In the genomic region with DNA sequence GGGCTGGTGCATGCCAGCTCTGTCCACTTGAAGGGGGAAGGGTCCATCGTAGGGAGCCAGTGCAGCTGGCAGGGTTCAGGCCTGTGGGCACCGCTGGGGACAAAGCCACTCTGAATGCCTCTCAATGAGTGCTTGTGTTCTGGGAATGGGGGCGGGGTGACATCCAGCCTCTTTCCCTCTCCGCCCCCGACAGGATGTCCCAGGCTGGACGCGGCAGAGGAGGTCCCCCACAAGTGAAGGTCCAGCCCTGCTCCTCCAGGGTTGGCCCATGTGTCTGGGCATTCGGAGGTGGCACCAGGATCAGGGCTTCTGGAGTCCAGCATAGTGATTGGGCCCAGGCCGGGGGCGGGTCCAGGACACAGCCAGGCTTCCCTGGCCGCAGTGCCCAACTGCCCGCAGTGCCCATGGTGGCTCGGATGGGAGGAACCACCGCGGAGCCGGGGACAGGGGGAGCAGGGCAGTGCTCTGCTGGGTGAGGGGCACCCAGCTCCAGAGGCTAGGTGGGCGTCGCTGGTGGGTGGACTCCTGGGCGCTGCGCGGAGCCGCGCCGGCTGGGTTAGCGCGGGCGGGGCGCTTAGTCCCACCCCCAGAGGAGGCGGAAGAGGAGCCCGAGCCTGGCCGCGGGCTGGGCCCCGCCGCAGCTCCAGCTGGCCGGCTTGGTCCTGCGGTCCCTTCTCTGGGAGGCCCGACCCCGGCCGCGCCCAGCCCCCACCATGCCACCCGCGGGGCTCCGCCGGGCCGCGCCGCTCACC, we compare ENCODE assay signal across 8 cellular contexts. TPM values are rescaled to one million over a fixed set of nuclear protein-coding genes. Genes with fewer than 3 reads are reported as not detected.
DNase-seq lines count a peak whose midpoint lies in the region; ATAC-seq, FAIRE-seq and TF ChIP-seq lines count a peak whose summit lies in the region.

A gene with protein sequence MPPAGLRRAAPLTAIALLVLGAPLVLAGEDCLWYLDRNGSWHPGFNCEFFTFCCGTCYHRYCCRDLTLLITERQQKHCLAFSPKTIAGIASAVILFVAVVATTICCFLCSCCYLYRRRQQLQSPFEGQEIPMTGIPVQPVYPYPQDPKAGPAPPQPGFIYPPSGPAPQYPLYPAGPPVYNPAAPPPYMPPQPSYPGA (plus strand): TSS at position 617 of the 752 bp plus-strand sequence. CDS start 97 bp downstream, at position 714.

- FAIRE-seq in GM12891 (lab: Jason Lieb, UNC) = no peak

- POLR2A ChIA-PET in A673 (lab: Charles Lee; ENCODE audit: low non-redundant PET) = no interaction called here

- H3K27me3 ChIP-seq in A673 (replicated peaks; ENCODE audit: insufficient read depth, low read depth, low read length, poor library complexity) = no peaks in the 10 kb centered on the region
- H3K27me3 ChIP-seq in ectodermal cell (ENCODE audit: control insufficient read depth, insufficient read depth, low read length, poor library complexity, severe bottlenecking) = peaks cover 16% of the 10 kb centered on the region
- no peaks in the 10 kb centered on the region for H3K27me3 ChIP-seq in liver (ENCODE audit: control insufficient read depth in 4 of 4, insufficient read depth in 4 of 4, low read length in 3 of 4)

- peak within 1 kb of the TSS; percentile 76 to 79 for H3K4me3 Mint-ChIP-seq in stimulated activated naive B cell treated with anti-CD40 and anti-IgM and Interleukin-4, amounts not matched to agents 10 μg/mL and 1 μg/mL and 100 μg/mL, for 72 hours

- no peak within 1 kb of the TSS for H3K9ac ChIP-seq in liver (ENCODE audit: low read depth in 1 of 2, low read length in 2 of 2)

- no peak for TF ChIP-seq POLR2A in GM12891 (IDR thresholded peaks at IDR 0.05; ENCODE audit: low read depth, low read length)

- H3K9me3 Mint-ChIP-seq in stimulated activated naive B cell treated with anti-CD40 and anti-IgM and Interleukin-4, amounts not matched to agents 10 μg/mL and 1 μg/mL and 100 μg/mL, for 72 hours = no peaks in the 10 kb centered on the region

- H3K27ac ChIP-seq in A673 (ENCODE audit: low read depth, low read length, poor library complexity, severe bottlenecking) = no peak within 1 kb of the TSS
- no peak within 1 kb of the TSS for H3K27ac ChIP-seq in ectodermal cell (ENCODE audit: insufficient read depth, low read depth, low read length, poor library complexity, severe bottlenecking)
- no peak within 1 kb of the TSS for H3K27ac ChIP-seq in liver (ENCODE audit: low read depth in 1 of 2, low read length in 2 of 2)

- H3K9me3 ChIP-seq in A673 (ENCODE audit: low read depth, low read length, poor library complexity, severe bottlenecking) = no peaks in the 10 kb centered on the region
- no peaks in the 10 kb centered on the region for H3K9me3 ChIP-seq in ectodermal cell (ENCODE audit: control insufficient read depth, low read length)
- H3K9me3 ChIP-seq in liver (ENCODE audit: control insufficient read depth in 4 of 4, low read length in 3 of 4) = no peaks in the 10 kb centered on the region

- CTCF ChIA-PET in A673 (lab: Charles Lee) = no interaction called here

- peak; percentile 57 to 68 for ATAC-seq in stimulated activated naive B cell treated with anti-CD40 and anti-IgM and Interleukin-4, amounts not matched to agents 10 μg/mL and 1 μg/mL and 100 μg/mL, for 72 hours (replicated peaks)
- no peak for ATAC-seq in GM19351 (IDR thresholded peaks at IDR 0.05; ENCODE audit: unreplicated experiment)

- WGBS in ectodermal cell, 2 experiments = 1 to 2% methylated on average over 47 of the region's 47 CpGs
- 5% methylated on average over 47 of the region's 47 CpGs for WGBS in liver

- no TSS peak for BruUV-seq in A673 (replicated peaks; lab: Mats Ljungman, UMichigan)

- peaks cover 15 to 16% of the 10 kb centered on the region in 2 donors for H3K4me1 Mint-ChIP-seq in stimulated activated naive B cell treated with anti-CD40 and anti-IgM and Interleukin-4, amounts not matched to agents 10 μg/mL and 1 μg/mL and 100 μg/mL, for 72 hours

- H3K27me3 Mint-ChIP-seq in stimulated activated naive B cell treated with anti-CD40 and anti-IgM and Interleukin-4, amounts not matched to agents 10 μg/mL and 1 μg/mL and 100 μg/mL, for 72 hours = peaks cover 56 to 63% of the 10 kb centered on the region in 2 donors

- H3K36me3 ChIP-seq in A673 (ENCODE audit: insufficient read depth, low read length, poor library complexity, severe bottlenecking) = no peaks in the 10 kb centered on the region
- no peaks in the 10 kb centered on the region for H3K36me3 ChIP-seq in ectodermal cell (ENCODE audit: control insufficient read depth, insufficient read depth, low read length)
- no peaks in the 10 kb centered on the region for H3K36me3 ChIP-seq in liver (ENCODE audit: control insufficient read depth in 4 of 4, insufficient read depth in 3 of 4, low read depth in 1 of 4, low read length in 3 of 4)

- no peak within 1 kb of the TSS for H3K27ac Mint-ChIP-seq in stimulated activated naive B cell treated with anti-CD40 and anti-IgM and Interleukin-4, amounts not matched to agents 10 μg/mL and 1 μg/mL and 100 μg/mL, for 72 hours

- no peak for TF ChIP-seq CTCF in A673 (conservative IDR thresholded peaks at IDR 0.05; ENCODE audit: low read depth, low read length)
- TF ChIP-seq CTCF in liver (IDR thresholded peaks at IDR 0.05; ENCODE audit: low read depth, low read length, missing input control) = no peak

- intact Hi-C loops in A673 (cut with micrococcal nuclease; ENCODE audit: unreplicated experiment) = no loop called here

- H3K36me3 Mint-ChIP-seq in stimulated activated naive B cell treated with anti-CD40 and anti-IgM and Interleukin-4, amounts not matched to agents 10 μg/mL and 1 μg/mL and 100 μg/mL, for 72 hours = no peaks in the 10 kb centered on the region

- no peak for TF ChIP-seq RAD21 in liver (IDR thresholded peaks at IDR 0.05)

- no peak for DNase-seq in A673 (ENCODE audit: low spot score)
- peak; percentile 47 for DNase-seq in GM12891 (ENCODE audit: insufficient read length, low spot score)
- DNase-seq in SW480 (ENCODE audit: low spot score) = peak; percentile 63
- DNase-seq in stimulated activated naive B cell treated with anti-CD40 and anti-IgM and Interleukin-4, amounts not matched to agents 10 μg/mL and 1 μg/mL and 100 μg/mL, for 72 hours = no peak
- no peak for DNase-seq in T-helper 9 cell

- H3K4me1 ChIP-seq in A673 (ENCODE audit: insufficient read depth, low read length, poor library complexity, severe bottlenecking) (no peaks in the 10 kb centered on the region), ectodermal cell (ENCODE audit: control insufficient read depth, insufficient read depth, low read length) (peaks cover 14% of the 10 kb centered on the region), liver (ENCODE audit: control insufficient read depth in 4 of 4, insufficient read depth in 4 of 4, low read length in 3 of 4) (peaks cover 8 to 14% (median 10%) of the 10 kb centered on the region in 4 donors)

- H3K4me3 ChIP-seq in A673 (ENCODE audit: low read depth, low read length, poor library complexity, severe bottlenecking) = peak within 1 kb of the TSS; percentile 56
- H3K4me3 ChIP-seq in ectodermal cell (ENCODE audit: insufficient read depth, low read depth, low read length) = peak within 1 kb of the TSS; percentile 59
- H3K4me3 ChIP-seq in liver (ENCODE audit: low read depth in 1 of 3, low read length in 3 of 3) = peak within 1 kb of the TSS in 2 of 3 donors; percentile 77 to 92

TF ChIP-seq in GM12891, 5 proteins besides CTCF, POLR2A, EP300 and RAD21:
- TF ChIP-seq POU2F2 (IDR thresholded peaks at IDR 0.05; ENCODE audit: low read depth, low read length) (no peak), TAF1 (IDR thresholded peaks at IDR 0.05; ENCODE audit: low read depth, low read length) (no peak), SPI1 (IDR thresholded peaks at IDR 0.05; ENCODE audit: low read depth, low read length) (no peak), POLR2AphosphoS5 (IDR thresholded peaks at IDR 0.05; ENCODE audit: low read depth, low read length) (no peak), PAX5 (IDR thresholded peaks at IDR 0.05; ENCODE audit: insufficient read depth, low read length, severe bottlenecking) (no peak)
TF ChIP-seq in GM12891: peak in this region for 0.

TF ChIP-seq in liver, 16 proteins besides CTCF, POLR2A, EP300 and RAD21:
- no peak for TF ChIP-seq GABPA (IDR thresholded peaks at IDR 0.05 in 1 of 2, conservative IDR thresholded peaks at IDR 0.05 in 1 of 2)
- peak; percentile 57 for TF ChIP-seq SP1 (IDR thresholded peaks at IDR 0.05)

RNA-seq across cellular contexts. Expression of the gene that starts here (rescaled TPM):
- total RNA-seq in A673 (2021) (1.2 and 2.6 TPM in 2 replicates), liver (1 to 10 TPM in 1 of 2 donors, under 1 TPM in 1; 0.47 to 1.3 TPM)
- polyA plus RNA-seq in GM12891 (2012; ENCODE audit: low read depth, missing spikeins) = 0.64 TPM
- 12.4 TPM for polyA plus RNA-seq in ectodermal cell (2013, experiment 1 of 4)
- 10.6 TPM for polyA plus RNA-seq in ectodermal cell (2013, experiment 2 of 4)
- 9.6 TPM for polyA plus RNA-seq in ectodermal cell (2013, experiment 3 of 4)
- 14.4 TPM for polyA plus RNA-seq in ectodermal cell (2013, experiment 4 of 4)
- polyA plus RNA-seq in liver = 1 to 10 TPM; 2.8 to 4.1 TPM

Comparison
In these comparisons a context has a peak if more than half of its experiments do, and no peak if none do; other contexts are left out.
1. DNase-seq: peak in GM12891 (single experiment) and SW480 (single experiment); none in A673 (single experiment), stimulated activated naive B cell treated with anti-CD40 and anti-IgM and Interleukin-4, amounts not matched to agents 10 μg/mL and 1 μg/mL and 100 μg/mL, for 72 hours (single experiment) and T-helper 9 cell (single experiment).
2. Peak in every context shown above with its lines, with median percentiles within 50 percentile points of each other: H3K4me3 ChIP-seq.